Comparison of ENCODE assay signal across 1 cellular context in the genomic region with DNA sequence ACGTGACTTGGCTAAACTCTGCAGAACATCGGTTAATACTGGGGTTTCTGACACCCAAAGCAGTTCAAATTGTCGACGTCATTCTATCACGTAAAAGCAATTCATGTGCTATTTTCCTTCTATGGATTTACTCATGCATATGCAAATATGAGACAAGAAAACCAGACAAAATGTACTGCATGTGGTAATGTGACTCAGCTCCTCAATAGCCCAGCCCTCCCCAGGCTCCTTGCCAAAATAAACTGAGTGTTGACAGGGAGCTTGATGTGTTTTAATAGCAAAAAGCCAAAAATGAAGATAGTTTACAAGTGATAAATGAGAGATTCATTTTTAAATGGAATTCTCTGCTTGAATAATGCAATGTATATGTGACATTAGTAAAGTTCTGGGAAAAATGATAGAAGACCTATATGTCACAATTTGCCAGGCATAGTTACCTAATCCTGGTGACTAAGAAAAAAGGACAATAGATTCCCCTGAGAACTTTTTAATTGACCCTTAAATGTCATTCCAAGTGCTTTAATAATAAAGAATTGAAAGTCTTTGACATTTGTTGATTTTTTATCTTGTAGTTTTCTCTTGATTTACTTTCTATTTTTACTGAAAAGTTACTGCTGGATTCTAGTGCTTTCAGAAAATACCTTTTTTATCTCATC.
A peak's percentile ranks its signal among the peaks of the same experiment; 100 is the strongest.
TF ChIP-seq lines count a peak whose summit lies in the region.

No MANE protein-coding gene starts in this region.

TF ChIP-seq in HEK293, 187 proteins besides CTCF, POLR2A, EP300 and RAD21 (continued from another document):
- TF ChIP-seq ZNF701 (tag by site-specific recombination; IDR thresholded peaks at IDR 0.05) = no peak
- peak; percentile 60 for TF ChIP-seq ZNF366 (tag by site-specific recombination; conservative IDR thresholded peaks at IDR 0.05)
- TF ChIP-seq, protein P1, sequence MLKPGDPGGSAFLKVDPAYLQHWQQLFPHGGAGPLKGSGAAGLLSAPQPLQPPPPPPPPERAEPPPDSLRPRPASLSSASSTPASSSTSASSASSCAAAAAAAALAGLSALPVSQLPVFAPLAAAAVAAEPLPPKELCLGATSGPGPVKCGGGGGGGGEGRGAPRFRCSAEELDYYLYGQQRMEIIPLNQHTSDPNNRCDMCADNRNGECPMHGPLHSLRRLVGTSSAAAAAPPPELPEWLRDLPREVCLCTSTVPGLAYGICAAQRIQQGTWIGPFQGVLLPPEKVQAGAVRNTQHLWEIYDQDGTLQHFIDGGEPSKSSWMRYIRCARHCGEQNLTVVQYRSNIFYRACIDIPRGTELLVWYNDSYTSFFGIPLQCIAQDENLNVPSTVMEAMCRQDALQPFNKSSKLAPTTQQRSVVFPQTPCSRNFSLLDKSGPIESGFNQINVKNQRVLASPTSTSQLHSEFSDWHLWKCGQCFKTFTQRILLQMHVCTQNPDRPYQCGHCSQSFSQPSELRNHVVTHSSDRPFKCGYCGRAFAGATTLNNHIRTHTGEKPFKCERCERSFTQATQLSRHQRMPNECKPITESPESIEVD (tag by site-specific recombination; IDR thresholded peaks at IDR 0.05) = peak; percentile 90
- peak; percentile 91 for TF ChIP-seq ZNF629 (tag by site-specific recombination; IDR thresholded peaks at IDR 0.05)
- TF ChIP-seq FEZF1 (tag by site-specific recombination; IDR thresholded peaks at IDR 0.05) = peak; percentile 61
- TF ChIP-seq ZNF354C (tag by site-specific recombination; IDR thresholded peaks at IDR 0.05; ENCODE audit: borderline replicate concordance, low read depth) = no peak
- 0 out of 2 replicates have a peak, but pooled peaks have one; percentile 27 for TF ChIP-seq ZNF660 (tag by site-specific recombination; IDR thresholded peaks at IDR 0.05)
